Comparison of ENCODE assay signal across 23 cellular contexts in genomic region chr11:106568632-106569031, GRCh38.
"Had no signal": no experiment of that assay in that cellular context is flagged by ENCODE, and none has a peak within 500 bp of the region (broad histone marks: within the 10 kb centered on the region; RNA-seq: fewer than 3 reads in every experiment).

No MANE protein-coding gene starts in this region.

- DNase-seq: stimulated activated CD4-positive, alpha-beta T cell treated with anti-CD3 and anti-CD28 coated beads, Interleukin-2, amount 100 ng/mL, for 48 hours; stimulated activated CD4-positive, alpha-beta T cell treated with anti-CD3 and anti-CD28 coated beads, Interleukin-4, amount 100 ng/mL, for 1 hour; stimulated activated CD4-positive, alpha-beta T cell treated with anti-CD3 and anti-CD28 coated beads, Interleukin-4, amount 100 ng/mL, for 24 hours; stimulated activated CD4-positive, alpha-beta T cell treated with anti-CD3 and anti-CD28 coated beads, Interleukin-4, amount 100 ng/mL, for 4 hours; stimulated activated CD8-positive, alpha-beta memory T cell treated with anti-CD3 and anti-CD28 coated beads, Interleukin-4, amount 100 ng/mL, for 48 hours; stimulated activated naive B cell treated with anti-CD40 and anti-IgM and Interleukin-4, amounts not matched to agents 10 μg/mL and 1 μg/mL and 100 μg/mL, for 72 hours; stimulated activated naive CD4-positive, alpha-beta T cell; stimulated activated naive CD4-positive, alpha-beta T cell treated with Interleukin-2 at 50 U/mL for 16 hours; stimulated activated naive CD8-positive, alpha-beta T cell treated with anti-CD3 and anti-CD28 coated beads, Interleukin-15, amount 100 ng/mL, for 72 hours; stimulated activated naive CD8-positive, alpha-beta T cell treated with anti-CD3 and anti-CD28 coated beads, Interleukin-15, Interleukin-2, amounts not matched to agents 100 U/mL and 50 U/mL, for 24 hours; stomach; substantia nigra; testis; thyroid gland; tibial artery; transverse colon; upper lobe of left lung; upper lobe of right lung; uterus had no signal

- H3K27me3 ChIP-seq: stomach, suprapubic skin, testis, thyroid gland, tibial artery, tibial nerve, transverse colon, upper lobe of left lung, upper lobe of right lung, uterus, vagina had no signal

- H3K27ac ChIP-seq: stomach, suprapubic skin, testis, thoracic aorta, thyroid gland, tibial artery, tibial nerve, transverse colon, upper lobe of left lung, upper lobe of right lung, uterus, vagina had no signal

- H3K36me3 ChIP-seq: stomach, suprapubic skin, thoracic aorta, thyroid gland, tibial artery, tibial nerve, transverse colon, upper lobe of left lung, upper lobe of right lung, uterus, vagina had no signal

- H3K4me3 ChIP-seq: stomach, suprapubic skin, testis, thoracic aorta, thyroid gland, tibial artery, tibial nerve, transverse colon, upper lobe of left lung, upper lobe of right lung, uterus, vagina had no signal

- H3K9me3 ChIP-seq: testis, thoracic aorta, upper lobe of right lung, vagina had no signal
